Comparison of ENCODE assay signal across 11 cellular contexts in genomic region chr22:31036671-31037550, GRCh38. TPM values are rescaled to one million over a fixed set of nuclear protein-coding genes. Genes with fewer than 3 reads are reported as not detected.
DNase-seq lines count a peak whose midpoint lies in the region; ATAC-seq, FAIRE-seq and TF ChIP-seq lines count a peak whose summit lies in the region.
"Had no signal": no experiment of that assay in that cellular context is flagged by ENCODE, and none has a peak within 500 bp of the region (broad histone marks: within the 10 kb centered on the region; RNA-seq: fewer than 3 reads in every experiment).

No MANE protein-coding gene starts in this region.

- H3K4me3 ChIP-seq in A549 (no peak overlapping the region), mammary epithelial cell (replicated peaks in 1 of 3; ENCODE audit: insufficient read depth in 1 of 3, low read depth in 2 of 3, low read length in 3 of 3) (peak overlapping the region in 2 of 3 experiments; percentile 17 to 18), right lobe of liver (no peak overlapping the region), lower leg skin (ENCODE audit: low read depth, poor library complexity, severe bottlenecking) (no peak overlapping the region)
- H3K4me3 ChIP-seq: adrenal gland, K562 had no signal

- DNase-seq in A549 (ENCODE audit: low read depth in 1 of 2, low spot score in 1 of 2) (peak in 1 of 2 experiments; percentile 60), LHCN-M2 (ENCODE audit: low read depth) (peak; percentile 56), mammary epithelial cell (peak; percentile 67), right lobe of liver (no peak), lower leg skin (ENCODE audit: low spot score in 2 of 2) (no peak), germinal center (ENCODE audit: low spot score) (no peak), GM19240 (ENCODE audit: insufficient read length, low spot score) (no peak)
- no peak for DNase-seq in stimulated activated CD4-positive, alpha-beta T cell treated with anti-CD3 and anti-CD28 coated beads, Interleukin-2, amount 100 ng/mL, for 48 hours
- DNase-seq: adrenal gland, kidney glomerular epithelial cell had no signal

- no peak for TF ChIP-seq EP300 in A549 (IDR thresholded peaks at IDR 0.05)

- H2AFZ ChIP-seq in mammary epithelial cell (ENCODE audit: low read depth, low read length): peak overlapping the region; percentile 67

- TF ChIP-seq CTCF in A549 (IDR thresholded peaks at IDR 0.05) (0 out of 3 replicates have a peak, but pooled peaks have one; percentile 9), mammary epithelial cell (conservative IDR thresholded peaks at IDR 0.05 in 1 of 2, IDR thresholded peaks at IDR 0.05 in 1 of 2; ENCODE audit: extremely low read depth in 1 of 2, insufficient read depth in 1 of 2, low read depth in 1 of 2, low read length in 2 of 2) (peak; percentile 12 to 46), right lobe of liver (IDR thresholded peaks at IDR 0.05) (no peak), lower leg skin (IDR thresholded peaks at IDR 0.05) (no peak)

- no peaks in the 10 kb centered on the region for H3K36me3 ChIP-seq in mammary epithelial cell (ENCODE audit: insufficient read depth, low read length)
- no peaks in the 10 kb centered on the region for H3K36me3 ChIP-seq in right lobe of liver
- H3K36me3 ChIP-seq: adrenal gland had no signal

- H3K27me3 ChIP-seq in mammary epithelial cell (ENCODE audit: insufficient read depth, low read length) (no peaks in the 10 kb centered on the region), right lobe of liver (no peaks in the 10 kb centered on the region)
- H3K27me3 ChIP-seq: adrenal gland had no signal

- TF ChIP-seq POLR2A in A549 (IDR thresholded peaks at IDR 0.05; ENCODE audit: low read length) (no peak), right lobe of liver (IDR thresholded peaks at IDR 0.05) (no peak), lower leg skin (IDR thresholded peaks at IDR 0.05) (no peak)

- H3K9me3 ChIP-seq in A549 (no peaks in the 10 kb centered on the region), mammary epithelial cell (replicated peaks; ENCODE audit: insufficient read depth, low read length) (no peaks in the 10 kb centered on the region), right lobe of liver (no peaks in the 10 kb centered on the region)
- H3K9me3 ChIP-seq: adrenal gland had no signal

- H3K79me2 ChIP-seq in mammary epithelial cell (ENCODE audit: insufficient read depth, low read length): no peaks in the 10 kb centered on the region

- POLR2A ChIA-PET in A549 (lab: Yijun Ruan, JAX): no interaction called here

- BruUV-seq in mammary epithelial cell (replicated peaks; lab: Mats Ljungman, UMichigan): no TSS peak

- H3K9ac ChIP-seq in mammary epithelial cell (ENCODE audit: insufficient read depth, low read length): no peak overlapping the region

- intact Hi-C loops in mammary epithelial cell (cut with micrococcal nuclease) (loop anchor here (10.0 kb wide), 1 partner anchor 48 kb away; the partner anchor contains the start of gene SMTN), right lobe of liver (cut with DNase I) (no loop called here), lower leg skin (cut with DNase I; ENCODE audit: low total_unique reads) (no loop called here)

- in situ Hi-C loops in mammary epithelial cell (cut with MboI; ENCODE audit: low sequenced_read_pairs in 2 of 2): no loop called here

- peaks cover 11% of the 10 kb centered on the region; the same call in 1 of the 3 replicates for H3K4me1 ChIP-seq in A549
- H3K4me1 ChIP-seq in mammary epithelial cell (ENCODE audit: insufficient read depth, low read length): peaks cover 11% of the 10 kb centered on the region
- H3K4me1 ChIP-seq in right lobe of liver: no peaks in the 10 kb centered on the region

- peak overlapping the region; percentile 62 for H3K4me2 ChIP-seq in A549
- H3K4me2 ChIP-seq in mammary epithelial cell (ENCODE audit: insufficient read depth, low read depth, low read length): peak overlapping the region; percentile 63

- dilution Hi-C loops in mammary epithelial cell (cut with HindIII; ENCODE audit: low sequenced_read_pairs): no loop called here

- ATAC-seq in A549: peak; percentile 82 to 85
- no peak for ATAC-seq in right lobe of liver
- ATAC-seq: K562 had no signal

- CTCF ChIA-PET in A549 (lab: Yijun Ruan, JAX) (interaction anchor here (0.9 to 2.4 kb wide), 11 partner anchors 9 to 431 kb away, joined by 3 to 12 read pairs (median 4); no protein-coding TSS in a partner anchor), mammary epithelial cell (lab: Charles Lee; ENCODE audit: low non-redundant PET) (interaction anchor here (0.6 to 1.3 kb wide), 4 partner anchors 45 to 91 kb away, joined by 3 to 5 read pairs (median 4); partner anchors contain the start of gene SELENOM)

- no peak for FAIRE-seq in A549 (lab: Jason Lieb, UNC)
- FAIRE-seq: K562 had no signal

- peak; percentile 27 to 29; a peak in 2 of 5 replicates for TF ChIP-seq RAD21 in A549 (conservative IDR thresholded peaks at IDR 0.05 in 1 of 2, IDR thresholded peaks at IDR 0.05 in 1 of 2)

- peak overlapping the region; percentile 17 to 36; a peak in 2 of 6 replicates for H3K27ac ChIP-seq in A549
- no peak overlapping the region for H3K27ac ChIP-seq in mammary epithelial cell (ENCODE audit: insufficient read depth, low read depth, low read length)
- peak overlapping the region in 2 of 3 donors; percentile 29 to 36 for H3K27ac ChIP-seq in right lobe of liver

- WGBS in A549 (ENCODE audit: missing lambda C conversion rate): 49% methylated on average over 20 of the region's 20 CpGs
- WGBS in mammary epithelial cell (ENCODE audit: low coverage, missing lambda C conversion rate): 13% methylated on average over 20 of the region's 20 CpGs
- 71% methylated on average over 16 of the region's 20 CpGs for WGBS in right lobe of liver (ENCODE audit: insufficient coverage, low coverage, low lambda C conversion rate, missing lambda C conversion rate)
- WGBS in lower leg skin, 2 donors: 30 to 31% methylated on average over 20 of the region's 20 CpGs

- no peaks in the 10 kb centered on the region for H4K20me1 ChIP-seq in mammary epithelial cell (ENCODE audit: insufficient read depth, low read length)

TF ChIP-seq in A549, 52 proteins besides CTCF, POLR2A, EP300 and RAD21:
- TF ChIP-seq CBX2 (IDR thresholded peaks at IDR 0.05; ENCODE audit: borderline replicate concordance, low read depth) (no peak), SMC3 (IDR thresholded peaks at IDR 0.05) (peak; percentile 37; the same call in 1 of the 3 replicates)

RNA-seq across cellular contexts. Expression of gene SMTN, which starts 44.2 kb away (rescaled TPM):
- polyA plus RNA-seq in A549 (2011; rRNA removed) (7.0 and 12.7 TPM in 2 replicates), A549 (2017; fragmentation: RNase III; extraction: RNeasy Plus Mini Kit Qiagen cat#74134 plus additional on column Dnase treatment) (33.1 to 37.3 TPM (median 34.9 TPM) in 3 replicates), mammary epithelial cell (138 TPM)
- polyA plus RNA-seq in A549 (2012; cell fraction: cytosol; rRNA removed): 29.6 and 31.6 TPM in 2 replicates
- polyA plus RNA-seq in A549 (2012; cell fraction: nucleus; rRNA removed): 122 and 130 TPM in 2 replicates
- polyA minus RNA-seq in A549 (2011; rRNA and poly(A)+ RNA removed): 5.5 and 11.3 TPM in 2 replicates
- total RNA-seq in LHCN-M2 (2014; rRNA removed) (170 and 280 TPM in 2 replicates), mammary epithelial cell (100 to 1,000 TPM in 1 of 2 donors, 10 to 100 TPM in 1; 79.9 to 363 TPM), right lobe of liver (10 to 100 TPM; 16.9 to 54.1 (median 24.3) TPM), lower leg skin (10 to 100 TPM; 46.1 to 86.1 (median 62.3) TPM)
- 83.0 TPM for polyA plus RNA-seq in LHCN-M2 (2012)
- polyA minus RNA-seq in mammary epithelial cell: 148 TPM

Comparison
In these comparisons a context has a peak if more than half of its experiments do, and no peak if none do; other contexts are left out.
1. ATAC-seq: peak in A549 (2 of 2); none in right lobe of liver (0 of 4).
2. DNase-seq: peak in LHCN-M2 (single experiment) and mammary epithelial cell (single experiment); none in right lobe of liver (0 of 3), lower leg skin (0 of 2), stimulated activated CD4-positive, alpha-beta T cell treated with anti-CD3 and anti-CD28 coated beads, Interleukin-2, amount 100 ng/mL, for 48 hours (0 of 2), germinal center (single experiment) and GM19240 (single experiment).
3. H3K4me3 ChIP-seq: peak in mammary epithelial cell (2 of 3); none in A549 (single experiment), right lobe of liver (0 of 3) and lower leg skin (single experiment).
4. CTCF ChIP-seq: peak in A549 (single experiment) and mammary epithelial cell (2 of 2); none in right lobe of liver (0 of 4) and lower leg skin (0 of 3).